1 cellular context compared by ENCODE assay signal in the genomic region with DNA sequence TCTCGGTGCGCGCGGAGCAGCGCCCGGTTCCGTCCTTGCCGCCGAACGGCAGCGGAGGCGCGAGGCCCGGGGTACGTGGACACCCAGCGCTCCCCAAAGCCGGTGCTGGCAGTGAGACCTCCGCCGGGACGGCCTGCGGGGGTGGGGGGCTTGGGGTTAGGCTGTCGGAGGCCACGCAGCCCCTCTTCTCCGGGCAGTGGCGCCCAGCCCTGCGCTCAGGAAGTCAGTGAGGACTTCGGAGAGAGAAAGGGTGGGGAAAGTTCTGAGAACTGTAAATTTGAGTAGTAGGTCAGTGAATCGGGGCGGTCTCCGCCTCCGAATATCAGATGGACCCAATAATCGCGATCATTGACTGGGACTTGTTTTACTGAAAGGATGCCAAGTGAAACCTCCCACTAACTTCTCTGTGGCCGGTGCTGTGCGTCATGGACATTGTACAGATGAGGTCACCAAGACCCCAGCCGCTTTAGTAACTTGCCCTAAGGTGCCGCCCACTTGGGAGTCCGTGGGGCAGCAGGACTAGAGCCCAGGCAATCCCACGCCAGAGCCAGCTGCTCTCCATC.
A peak's percentile ranks its signal among the peaks of the same experiment; 100 is the strongest.
TF ChIP-seq lines count a peak whose summit lies in the region.

No MANE protein-coding gene starts in this region.

TF ChIP-seq in HepG2, 621 proteins besides CTCF, POLR2A, EP300 and RAD21 (continued from another document and continues in another):
- TF ChIP-seq, protein P1, sequence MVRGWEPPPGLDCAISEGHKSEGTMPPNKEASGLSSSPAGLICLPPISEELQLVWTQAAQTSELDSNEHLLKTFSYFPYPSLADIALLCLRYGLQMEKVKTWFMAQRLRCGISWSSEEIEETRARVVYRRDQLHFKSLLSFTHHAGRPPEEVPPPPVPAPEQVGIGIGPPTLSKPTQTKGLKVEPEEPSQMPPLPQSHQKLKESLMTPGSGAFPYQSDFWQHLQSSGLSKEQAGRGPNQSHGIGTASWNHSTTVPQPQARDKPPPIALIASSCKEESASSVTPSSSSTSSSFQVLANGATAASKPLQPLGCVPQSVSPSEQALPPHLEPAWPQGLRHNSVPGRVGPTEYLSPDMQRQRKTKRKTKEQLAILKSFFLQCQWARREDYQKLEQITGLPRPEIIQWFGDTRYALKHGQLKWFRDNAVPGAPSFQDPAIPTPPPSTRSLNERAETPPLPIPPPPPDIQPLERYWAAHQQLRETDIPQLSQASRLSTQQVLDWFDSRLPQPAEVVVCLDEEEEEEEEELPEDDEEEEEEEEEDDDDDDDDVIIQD (CRISPR knock-in tag; IDR thresholded peaks at IDR 0.05; ENCODE audit: low read depth), result no peak
- TF ChIP-seq ZNF552 (CRISPR knock-in tag; IDR thresholded peaks at IDR 0.05; ENCODE audit: borderline replicate concordance) (0 out of 2 replicates have a peak, but pooled peaks have one; percentile 45), SALL1 (CRISPR knock-in tag; IDR thresholded peaks at IDR 0.05) (no peak), GFI1 (CRISPR knock-in tag; IDR thresholded peaks at IDR 0.05; ENCODE audit: borderline replicate concordance) (no peak), SRF (IDR thresholded peaks at IDR 0.05; ENCODE audit: low read depth, low read length) (no peak), NKX3-1 (CRISPR knock-in tag; IDR thresholded peaks at IDR 0.05) (no peak), POLR2AphosphoS5 (IDR thresholded peaks at IDR 0.05; ENCODE audit: low read depth, low read length) (no peak), ZNF121 (CRISPR knock-in tag; IDR thresholded peaks at IDR 0.05) (no peak), MIER2 (CRISPR knock-in tag; IDR thresholded peaks at IDR 0.05) (no peak), GATAD1 (CRISPR knock-in tag; IDR thresholded peaks at IDR 0.05) (no peak), ZBTB7A (CRISPR knock-in tag; IDR thresholded peaks at IDR 0.05) (0 out of 2 replicates have a peak, but pooled peaks have one; percentile 69), ZNF615 (CRISPR knock-in tag; IDR thresholded peaks at IDR 0.05; ENCODE audit: borderline replicate concordance) (no peak), ZZZ3 (CRISPR knock-in tag; IDR thresholded peaks at IDR 0.05; ENCODE audit: borderline replicate concordance) (peak; percentile 45; the same call in 1 of the 2 replicates), ZNF335 (CRISPR knock-in tag; IDR thresholded peaks at IDR 0.05) (no peak), ZNF232 (CRISPR knock-in tag; IDR thresholded peaks at IDR 0.05; ENCODE audit: borderline replicate concordance) (no peak), REL (CRISPR knock-in tag; conservative IDR thresholded peaks at IDR 0.05) (no peak), SKI (IDR thresholded peaks at IDR 0.05; ENCODE audit: partially characterized antibody) (no peak), CHD4 (IDR thresholded peaks at IDR 0.05; ENCODE audit: borderline replicate concordance, low read length) (no peak), ZNF792 (CRISPR knock-in tag; IDR thresholded peaks at IDR 0.05) (no peak), ZNF264 (CRISPR knock-in tag; IDR thresholded peaks at IDR 0.05) (no peak), ZEB1 (IDR thresholded peaks at IDR 0.05; ENCODE audit: insufficient replicate concordance, low read depth) (no peak), PCBP2 (optimal IDR thresholded peaks at IDR 0.05; ENCODE audit: low read depth, low read length, poor library complexity, severe bottlenecking) (no peak), PAX8 (CRISPR knock-in tag; IDR thresholded peaks at IDR 0.05; ENCODE audit: borderline replicate concordance) (no peak), ZNF207 (IDR thresholded peaks at IDR 0.05; ENCODE audit: borderline replicate concordance) (no peak), CEBPB (IDR thresholded peaks at IDR 0.05; ENCODE audit: borderline replicate concordance, low read depth, low read length) (no peak), ZNF501 (CRISPR knock-in tag; IDR thresholded peaks at IDR 0.05) (no peak), SAFB2 (CRISPR knock-in tag; IDR thresholded peaks at IDR 0.05; ENCODE audit: borderline replicate concordance, low read depth) (peak; percentile 61; the same call in 1 of the 2 replicates), MLLT10 (CRISPR knock-in tag; IDR thresholded peaks at IDR 0.05) (no peak), RBM22 (optimal IDR thresholded peaks at IDR 0.05; ENCODE audit: low read length) (no peak), NAIF1 (CRISPR knock-in tag; IDR thresholded peaks at IDR 0.05; ENCODE audit: borderline replicate concordance) (no peak), ZSCAN21 (CRISPR knock-in tag; IDR thresholded peaks at IDR 0.05; ENCODE audit: borderline replicate concordance) (no peak; the same call in 1 of the 2 replicates), RBM39 (IDR thresholded peaks at IDR 0.05; ENCODE audit: low read depth, low read length, poor library complexity, severe bottlenecking) (no peak), YY1 (IDR thresholded peaks at IDR 0.05; ENCODE audit: insufficient read depth, insufficient replicate concordance, low read depth, low read length) (no peak), ZNF354B (CRISPR knock-in tag; IDR thresholded peaks at IDR 0.05) (no peak), ZNF563 (CRISPR knock-in tag; IDR thresholded peaks at IDR 0.05) (no peak), ZNF143 (CRISPR knock-in tag; IDR thresholded peaks at IDR 0.05) (no peak), ERF (CRISPR knock-in tag; IDR thresholded peaks at IDR 0.05) (0 out of 2 replicates have a peak, but pooled peaks have one; percentile 9), KLF9 (CRISPR knock-in tag; IDR thresholded peaks at IDR 0.05; ENCODE audit: low read depth) (no peak), ZNF614 (CRISPR knock-in tag; IDR thresholded peaks at IDR 0.05; ENCODE audit: borderline replicate concordance) (no peak), GABPB1 (CRISPR knock-in tag; IDR thresholded peaks at IDR 0.05) (peak; percentile 3; the same call in 1 of the 2 replicates), PHF21A (CRISPR knock-in tag; IDR thresholded peaks at IDR 0.05) (no peak), SMAD1 (CRISPR knock-in tag; IDR thresholded peaks at IDR 0.05; ENCODE audit: borderline replicate concordance, low read depth) (no peak)
- TF ChIP-seq, protein P2, sequence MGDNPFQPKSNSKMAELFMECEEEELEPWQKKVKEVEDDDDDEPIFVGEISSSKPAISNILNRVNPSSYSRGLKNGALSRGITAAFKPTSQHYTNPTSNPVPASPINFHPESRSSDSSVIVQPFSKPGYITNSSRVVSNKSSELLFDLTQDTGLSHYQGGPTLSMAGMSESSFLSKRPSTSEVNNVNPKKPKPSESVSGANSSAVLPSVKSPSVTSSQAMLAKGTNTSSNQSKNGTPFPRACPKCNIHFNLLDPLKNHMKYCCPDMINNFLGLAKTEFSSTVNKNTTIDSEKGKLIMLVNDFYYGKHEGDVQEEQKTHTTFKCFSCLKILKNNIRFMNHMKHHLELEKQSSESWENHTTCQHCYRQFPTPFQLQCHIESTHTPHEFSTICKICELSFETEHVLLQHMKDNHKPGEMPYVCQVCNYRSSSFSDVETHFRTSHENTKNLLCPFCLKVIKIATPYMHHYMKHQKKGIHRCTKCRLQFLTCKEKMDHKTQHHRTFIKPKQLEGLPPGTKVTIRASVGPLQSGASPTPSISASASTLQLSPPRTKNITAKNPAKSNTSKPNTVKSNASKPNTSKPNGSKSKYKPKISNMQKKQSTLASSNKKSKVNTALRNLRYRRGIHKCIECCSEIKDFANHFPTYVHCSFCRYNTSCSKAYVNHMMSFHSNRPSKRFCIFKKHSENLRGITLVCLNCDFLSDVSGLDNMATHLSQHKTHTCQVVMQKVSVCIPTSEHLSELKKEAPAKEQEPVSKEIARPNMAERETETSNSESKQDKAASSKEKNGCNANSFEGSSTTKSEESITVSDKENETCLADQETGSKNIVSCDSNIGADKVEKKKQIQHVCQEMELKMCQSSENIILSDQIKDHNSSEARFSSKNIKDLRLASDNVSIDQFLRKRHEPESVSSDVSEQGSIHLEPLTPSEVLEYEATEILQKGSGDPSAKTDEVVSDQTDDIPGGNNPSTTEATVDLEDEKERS (CRISPR knock-in tag; IDR thresholded peaks at IDR 0.05), result no peak
- TF ChIP-seq, protein P3, sequence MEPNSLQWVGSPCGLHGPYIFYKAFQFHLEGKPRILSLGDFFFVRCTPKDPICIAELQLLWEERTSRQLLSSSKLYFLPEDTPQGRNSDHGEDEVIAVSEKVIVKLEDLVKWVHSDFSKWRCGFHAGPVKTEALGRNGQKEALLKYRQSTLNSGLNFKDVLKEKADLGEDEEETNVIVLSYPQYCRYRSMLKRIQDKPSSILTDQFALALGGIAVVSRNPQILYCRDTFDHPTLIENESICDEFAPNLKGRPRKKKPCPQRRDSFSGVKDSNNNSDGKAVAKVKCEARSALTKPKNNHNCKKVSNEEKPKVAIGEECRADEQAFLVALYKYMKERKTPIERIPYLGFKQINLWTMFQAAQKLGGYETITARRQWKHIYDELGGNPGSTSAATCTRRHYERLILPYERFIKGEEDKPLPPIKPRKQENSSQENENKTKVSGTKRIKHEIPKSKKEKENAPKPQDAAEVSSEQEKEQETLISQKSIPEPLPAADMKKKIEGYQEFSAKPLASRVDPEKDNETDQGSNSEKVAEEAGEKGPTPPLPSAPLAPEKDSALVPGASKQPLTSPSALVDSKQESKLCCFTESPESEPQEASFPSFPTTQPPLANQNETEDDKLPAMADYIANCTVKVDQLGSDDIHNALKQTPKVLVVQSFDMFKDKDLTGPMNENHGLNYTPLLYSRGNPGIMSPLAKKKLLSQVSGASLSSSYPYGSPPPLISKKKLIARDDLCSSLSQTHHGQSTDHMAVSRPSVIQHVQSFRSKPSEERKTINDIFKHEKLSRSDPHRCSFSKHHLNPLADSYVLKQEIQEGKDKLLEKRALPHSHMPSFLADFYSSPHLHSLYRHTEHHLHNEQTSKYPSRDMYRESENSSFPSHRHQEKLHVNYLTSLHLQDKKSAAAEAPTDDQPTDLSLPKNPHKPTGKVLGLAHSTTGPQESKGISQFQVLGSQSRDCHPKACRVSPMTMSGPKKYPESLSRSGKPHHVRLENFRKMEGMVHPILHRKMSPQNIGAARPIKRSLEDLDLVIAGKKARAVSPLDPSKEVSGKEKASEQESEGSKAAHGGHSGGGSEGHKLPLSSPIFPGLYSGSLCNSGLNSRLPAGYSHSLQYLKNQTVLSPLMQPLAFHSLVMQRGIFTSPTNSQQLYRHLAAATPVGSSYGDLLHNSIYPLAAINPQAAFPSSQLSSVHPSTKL (CRISPR knock-in tag; IDR thresholded peaks at IDR 0.05), result peak; percentile 5; the same call in 1 of the 2 replicates
- TF ChIP-seq, protein P4, sequence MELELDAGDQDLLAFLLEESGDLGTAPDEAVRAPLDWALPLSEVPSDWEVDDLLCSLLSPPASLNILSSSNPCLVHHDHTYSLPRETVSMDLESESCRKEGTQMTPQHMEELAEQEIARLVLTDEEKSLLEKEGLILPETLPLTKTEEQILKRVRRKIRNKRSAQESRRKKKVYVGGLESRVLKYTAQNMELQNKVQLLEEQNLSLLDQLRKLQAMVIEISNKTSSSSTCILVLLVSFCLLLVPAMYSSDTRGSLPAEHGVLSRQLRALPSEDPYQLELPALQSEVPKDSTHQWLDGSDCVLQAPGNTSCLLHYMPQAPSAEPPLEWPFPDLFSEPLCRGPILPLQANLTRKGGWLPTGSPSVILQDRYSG (CRISPR knock-in tag; IDR thresholded peaks at IDR 0.05), result no peak
- TF ChIP-seq, protein P5, sequence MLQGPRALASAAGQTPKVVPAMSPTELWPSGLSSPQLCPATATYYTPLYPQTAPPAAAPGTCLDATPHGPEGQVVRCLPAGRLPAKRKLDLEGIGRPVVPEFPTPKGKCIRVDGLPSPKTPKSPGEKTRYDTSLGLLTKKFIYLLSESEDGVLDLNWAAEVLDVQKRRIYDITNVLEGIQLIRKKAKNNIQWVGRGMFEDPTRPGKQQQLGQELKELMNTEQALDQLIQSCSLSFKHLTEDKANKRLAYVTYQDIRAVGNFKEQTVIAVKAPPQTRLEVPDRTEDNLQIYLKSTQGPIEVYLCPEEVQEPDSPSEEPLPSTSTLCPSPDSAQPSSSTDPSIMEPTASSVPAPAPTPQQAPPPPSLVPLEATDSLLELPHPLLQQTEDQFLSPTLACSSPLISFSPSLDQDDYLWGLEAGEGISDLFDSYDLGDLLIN (CRISPR knock-in tag; IDR thresholded peaks at IDR 0.05; ENCODE audit: borderline replicate concordance), result 0 out of 2 replicates have a peak, but pooled peaks have one; percentile 14
- TF ChIP-seq, protein P6, sequence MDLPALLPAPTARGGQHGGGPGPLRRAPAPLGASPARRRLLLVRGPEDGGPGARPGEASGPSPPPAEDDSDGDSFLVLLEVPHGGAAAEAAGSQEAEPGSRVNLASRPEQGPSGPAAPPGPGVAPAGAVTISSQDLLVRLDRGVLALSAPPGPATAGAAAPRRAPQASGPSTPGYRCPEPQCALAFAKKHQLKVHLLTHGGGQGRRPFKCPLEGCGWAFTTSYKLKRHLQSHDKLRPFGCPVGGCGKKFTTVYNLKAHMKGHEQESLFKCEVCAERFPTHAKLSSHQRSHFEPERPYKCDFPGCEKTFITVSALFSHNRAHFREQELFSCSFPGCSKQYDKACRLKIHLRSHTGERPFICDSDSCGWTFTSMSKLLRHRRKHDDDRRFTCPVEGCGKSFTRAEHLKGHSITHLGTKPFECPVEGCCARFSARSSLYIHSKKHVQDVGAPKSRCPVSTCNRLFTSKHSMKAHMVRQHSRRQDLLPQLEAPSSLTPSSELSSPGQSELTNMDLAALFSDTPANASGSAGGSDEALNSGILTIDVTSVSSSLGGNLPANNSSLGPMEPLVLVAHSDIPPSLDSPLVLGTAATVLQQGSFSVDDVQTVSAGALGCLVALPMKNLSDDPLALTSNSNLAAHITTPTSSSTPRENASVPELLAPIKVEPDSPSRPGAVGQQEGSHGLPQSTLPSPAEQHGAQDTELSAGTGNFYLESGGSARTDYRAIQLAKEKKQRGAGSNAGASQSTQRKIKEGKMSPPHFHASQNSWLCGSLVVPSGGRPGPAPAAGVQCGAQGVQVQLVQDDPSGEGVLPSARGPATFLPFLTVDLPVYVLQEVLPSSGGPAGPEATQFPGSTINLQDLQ (CRISPR knock-in tag; IDR thresholded peaks at IDR 0.05), result peak; percentile 12; the same call in 1 of the 2 replicates
- TF ChIP-seq, protein P7, sequence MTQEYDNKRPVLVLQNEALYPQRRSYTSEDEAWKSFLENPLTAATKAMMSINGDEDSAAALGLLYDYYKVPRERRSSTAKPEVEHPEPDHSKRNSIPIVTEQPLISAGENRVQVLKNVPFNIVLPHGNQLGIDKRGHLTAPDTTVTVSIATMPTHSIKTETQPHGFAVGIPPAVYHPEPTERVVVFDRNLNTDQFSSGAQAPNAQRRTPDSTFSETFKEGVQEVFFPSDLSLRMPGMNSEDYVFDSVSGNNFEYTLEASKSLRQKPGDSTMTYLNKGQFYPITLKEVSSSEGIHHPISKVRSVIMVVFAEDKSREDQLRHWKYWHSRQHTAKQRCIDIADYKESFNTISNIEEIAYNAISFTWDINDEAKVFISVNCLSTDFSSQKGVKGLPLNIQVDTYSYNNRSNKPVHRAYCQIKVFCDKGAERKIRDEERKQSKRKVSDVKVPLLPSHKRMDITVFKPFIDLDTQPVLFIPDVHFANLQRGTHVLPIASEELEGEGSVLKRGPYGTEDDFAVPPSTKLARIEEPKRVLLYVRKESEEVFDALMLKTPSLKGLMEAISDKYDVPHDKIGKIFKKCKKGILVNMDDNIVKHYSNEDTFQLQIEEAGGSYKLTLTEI (CRISPR knock-in tag; conservative IDR thresholded peaks at IDR 0.05), result no peak
- TF ChIP-seq, protein P8, sequence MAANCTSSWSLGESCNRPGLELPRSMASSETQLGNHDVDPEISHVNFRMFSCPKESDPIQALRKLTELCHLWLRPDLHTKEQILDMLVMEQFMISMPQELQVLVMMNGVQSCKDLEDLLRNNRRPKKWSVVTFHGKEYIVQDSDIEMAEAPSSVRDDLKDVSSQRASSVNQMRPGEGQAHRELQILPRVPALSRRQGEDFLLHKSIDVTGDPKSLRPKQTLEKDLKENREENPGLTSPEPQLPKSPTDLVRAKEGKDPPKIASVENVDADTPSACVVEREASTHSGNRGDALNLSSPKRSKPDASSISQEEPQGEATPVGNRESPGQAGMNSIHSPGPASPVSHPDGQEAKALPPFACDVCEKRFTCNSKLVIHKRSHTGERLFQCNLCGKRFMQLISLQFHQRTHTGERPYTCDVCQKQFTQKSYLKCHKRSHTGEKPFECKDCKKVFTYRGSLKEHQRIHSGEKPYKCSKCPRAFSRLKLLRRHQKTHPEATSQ (CRISPR knock-in tag; IDR thresholded peaks at IDR 0.05; ENCODE audit: borderline replicate concordance), result peak; percentile 52; the same call in 1 of the 2 replicates
